16 cellular contexts compared by ENCODE assay signal in the genomic region with DNA sequence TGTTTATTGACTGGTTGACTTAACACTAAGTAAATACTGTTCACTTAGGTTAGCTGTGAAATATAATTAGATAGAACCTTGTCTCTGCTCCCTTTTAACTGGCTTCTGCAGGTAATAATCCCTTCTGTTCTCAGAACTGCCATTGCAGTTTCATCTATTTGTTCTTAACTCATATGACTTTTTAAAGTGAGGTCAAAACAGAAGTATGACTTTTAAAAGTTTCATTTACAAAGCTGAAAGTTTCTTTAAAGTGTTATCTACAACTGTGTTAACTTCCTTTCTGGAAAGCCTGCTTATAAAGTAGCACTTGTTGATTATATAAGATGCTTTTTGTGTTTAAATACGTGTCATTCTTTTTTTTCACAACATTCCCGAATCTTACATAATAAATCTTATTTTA.
"Had no signal": no experiment of that assay in that cellular context is flagged by ENCODE, and none has a peak within 500 bp of the region (broad histone marks: within the 10 kb centered on the region; RNA-seq: fewer than 3 reads in every experiment).

No MANE protein-coding gene starts in this region.

- ATAC-seq: naive thymus-derived CD4-positive, alpha-beta T cell; right cardiac atrium had no signal

- H3K27me3 Mint-ChIP-seq: activated CD4-positive, alpha-beta T cell treated with anti-CD3 and anti-CD28 coated beads, Interleukin-2, amount 10 ng/mL, durations not matched to agents 24 days and 14 days; brain; naive thymus-derived CD4-positive, alpha-beta T cell; stimulated activated naive CD8-positive, alpha-beta T cell treated with anti-CD3 and anti-CD28 coated beads, Interleukin-15, Interleukin-2, amounts not matched to agents 100 ng/mL and 50 ng/mL, for 24 hours had no signal

- DNase-seq: activated CD4-positive, alpha-beta T cell treated with anti-CD3 and anti-CD28 coated beads, Interleukin-2, amount 10 ng/mL, durations not matched to agents 24 days and 14 days; activated CD4-positive, CD25-positive, alpha-beta regulatory T cell; activated CD8-positive, alpha-beta memory T cell treated with anti-CD3 and anti-CD28 coated beads for 24 hours; activated CD8-positive, alpha-beta memory T cell treated with anti-CD3 and anti-CD28 coated beads, Interleukin-2, amount 50 U/mL, for 4 hours; activated naive CD4-positive, alpha-beta T cell; aorta; heart right ventricle; lower lobe of right lung; naive thymus-derived CD4-positive, alpha-beta T cell; right cardiac atrium; stimulated activated CD4-positive, alpha-beta T cell treated with anti-CD3 and anti-CD28 coated beads, Interleukin-4, amount 100 ng/mL, for 24 hours; substantia nigra; T-helper 9 cell; thyroid gland had no signal

- H3K4me3 Mint-ChIP-seq: activated CD4-positive, alpha-beta T cell treated with anti-CD3 and anti-CD28 coated beads, Interleukin-2, amount 10 ng/mL, durations not matched to agents 24 days and 14 days; brain; naive thymus-derived CD4-positive, alpha-beta T cell; stimulated activated naive CD8-positive, alpha-beta T cell treated with anti-CD3 and anti-CD28 coated beads, Interleukin-15, Interleukin-2, amounts not matched to agents 100 ng/mL and 50 ng/mL, for 24 hours had no signal
